In genomic region chr1:236659792-236660587, GRCh38 we compare ENCODE assay signal across 1 cellular context.
TF ChIP-seq lines count a peak whose summit lies in the region.

No MANE protein-coding gene starts in this region.

TF ChIP-seq in GM23338, 12 proteins besides CTCF, POLR2A, EP300 and RAD21 (continued from another document):
- TF ChIP-seq ZNF462 (CRISPR knock-in tag; IDR thresholded peaks at IDR 0.05): no peak
- no peak for TF ChIP-seq POLR2AphosphoS5 (IDR thresholded peaks at IDR 0.05; ENCODE audit: low read depth)
- TF ChIP-seq REST (IDR thresholded peaks at IDR 0.05; ENCODE audit: unreplicated experiment): no peak
- TF ChIP-seq CREB1 (CRISPR knock-in tag; IDR thresholded peaks at IDR 0.05; ENCODE audit: low read depth): no peak
- no peak for TF ChIP-seq ZNF331 (CRISPR knock-in tag; IDR thresholded peaks at IDR 0.05; ENCODE audit: low read depth)
- TF ChIP-seq NANOG (IDR thresholded peaks at IDR 0.05; ENCODE audit: borderline replicate concordance): no peak
TF ChIP-seq in GM23338: peak in this region for 0.
